22 cellular contexts compared by ENCODE assay signal in the genomic region with DNA sequence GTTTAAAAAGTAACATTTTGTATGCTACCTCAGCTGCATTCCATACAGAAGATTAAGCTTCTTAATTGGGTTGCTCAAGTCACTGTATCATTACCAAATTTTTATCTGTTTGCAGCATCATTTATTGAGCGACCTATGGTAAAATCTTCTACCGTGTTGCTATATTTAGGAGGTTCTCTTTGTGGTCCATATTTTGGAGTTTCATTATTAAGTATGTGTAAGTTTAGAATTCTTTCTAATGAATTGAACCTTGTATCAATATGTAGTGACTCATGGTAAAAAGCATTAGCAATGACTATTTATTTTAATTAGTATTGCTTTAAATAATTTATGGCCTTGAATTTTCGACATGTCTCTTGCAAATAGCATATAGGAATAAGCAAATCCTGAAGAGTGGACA.
"Had no signal": no experiment of that assay in that cellular context is flagged by ENCODE, and none has a peak within 500 bp of the region (broad histone marks: within the 10 kb centered on the region; RNA-seq: fewer than 3 reads in every experiment).

No MANE protein-coding gene starts in this region.

- H3K27me3 Mint-ChIP-seq: naive B cell; stimulated activated naive B cell treated with anti-CD40 and anti-IgM and Interleukin-4, amounts not matched to agents 10 μg/mL and 1 μg/mL and 100 μg/mL, for 72 hours; stimulated activated naive CD8-positive, alpha-beta T cell treated with anti-CD3 and anti-CD28 coated beads, Interleukin-15, amount 100 ng/mL, for 72 hours had no signal

- H3K27ac ChIP-seq: epithelial cell of prostate, esophagus muscularis mucosa, gastroesophageal sphincter, parathyroid adenoma, prostate gland, right lobe of liver, testis, tibial nerve, upper lobe of right lung, vagina had no signal

- H3K79me2 ChIP-seq: parathyroid adenoma had no signal

- H3K9me3 Mint-ChIP-seq: nephron; stimulated activated naive B cell treated with anti-CD40 and anti-IgM and Interleukin-4, amounts not matched to agents 10 μg/mL and 1 μg/mL and 100 μg/mL, for 72 hours; stimulated activated naive CD8-positive, alpha-beta T cell treated with anti-CD3 and anti-CD28 coated beads, Interleukin-15, amount 100 ng/mL, for 72 hours had no signal

- ATAC-seq: gastroesophageal sphincter; left colon; left ventricle myocardium superior; right lobe of liver; stimulated activated naive B cell treated with anti-CD40 and anti-IgM and Interleukin-4, amounts not matched to agents 10 μg/mL and 1 μg/mL and 100 μg/mL, for 72 hours; stimulated activated naive CD8-positive, alpha-beta T cell treated with anti-CD3 and anti-CD28 coated beads, Interleukin-15, amount 100 ng/mL, for 72 hours; upper lobe of right lung had no signal

- H3K4me1 Mint-ChIP-seq: naive B cell; nephron; stimulated activated naive B cell treated with anti-CD40 and anti-IgM and Interleukin-4, amounts not matched to agents 10 μg/mL and 1 μg/mL and 100 μg/mL, for 72 hours; stimulated activated naive CD8-positive, alpha-beta T cell treated with anti-CD3 and anti-CD28 coated beads, Interleukin-15, amount 100 ng/mL, for 72 hours had no signal

- H3K27ac Mint-ChIP-seq: nephron; stimulated activated naive B cell treated with anti-CD40 and anti-IgM and Interleukin-4, amounts not matched to agents 10 μg/mL and 1 μg/mL and 100 μg/mL, for 72 hours; stimulated activated naive CD8-positive, alpha-beta T cell treated with anti-CD3 and anti-CD28 coated beads, Interleukin-15, amount 100 ng/mL, for 72 hours had no signal

- DNase-seq: effector memory CD4-positive, alpha-beta T cell; foreskin fibroblast; kidney; left colon; left ventricle myocardium superior; mesenchymal stem cell; naive B cell; right lobe of liver; stimulated activated CD4-positive, alpha-beta T cell treated with anti-CD3 and anti-CD28 coated beads, Interleukin-4, amount 100 ng/mL, for 24 hours; stimulated activated naive B cell treated with anti-CD40 and anti-IgM and Interleukin-4, amounts not matched to agents 10 μg/mL and 1 μg/mL and 100 μg/mL, for 72 hours; stimulated activated naive CD8-positive, alpha-beta T cell treated with anti-CD3 and anti-CD28 coated beads, Interleukin-15, amount 100 ng/mL, for 72 hours; testis; upper lobe of right lung had no signal

- H3K4me3 Mint-ChIP-seq: naive B cell; nephron; stimulated activated naive B cell treated with anti-CD40 and anti-IgM and Interleukin-4, amounts not matched to agents 10 μg/mL and 1 μg/mL and 100 μg/mL, for 72 hours; stimulated activated naive CD8-positive, alpha-beta T cell treated with anti-CD3 and anti-CD28 coated beads, Interleukin-15, amount 100 ng/mL, for 72 hours had no signal

- H3K36me3 ChIP-seq: prostate gland had no signal

- H3K27me3 ChIP-seq: esophagus muscularis mucosa, gastroesophageal sphincter, right lobe of liver, testis, tibial nerve, upper lobe of right lung, vagina had no signal

- H2AFZ ChIP-seq: parathyroid adenoma had no signal

- H3K4me1 ChIP-seq: esophagus muscularis mucosa, gastroesophageal sphincter, parathyroid adenoma, prostate gland, right lobe of liver, testis, tibial nerve, upper lobe of right lung, vagina had no signal

- H3K4me3 ChIP-seq: esophagus muscularis mucosa, gastroesophageal sphincter, lung, prostate gland, right lobe of liver, testis, tibial nerve, upper lobe of right lung, vagina had no signal
